8 cellular contexts compared by ENCODE assay signal in genomic region chr11:124801014-124801413, GRCh38. TPM values are rescaled to one million over a fixed set of nuclear protein-coding genes. Genes with fewer than 3 reads are reported as not detected.
DNase-seq lines count a peak whose midpoint lies in the region; ATAC-seq and TF ChIP-seq lines count a peak whose summit lies in the region.

No MANE protein-coding gene starts in this region.

- no TSS peak for BruUV-seq in PC-9 (replicated peaks; lab: Mats Ljungman, UMichigan)

- H3K27ac Mint-ChIP-seq in endothelial cell (ENCODE audit: unreplicated experiment): peak overlapping the region; percentile 91
- peak overlapping the region; percentile 80 to 92 for H3K27ac Mint-ChIP-seq in natural killer cell treated with Interleukin-12 subunit alpha and Interleukin-12 subunit beta and Interleukin-15 and Interleukin-18, amount 100 ng/mL, for 72 hours

- H3K27ac ChIP-seq in PC-9: peak overlapping the region; percentile 56

- peaks cover 29% of the 10 kb centered on the region for H3K4me1 ChIP-seq in PC-9 (replicated peaks; ENCODE audit: insufficient read depth)

- peak overlapping the region; percentile 89 for H3K4me2 ChIP-seq in PC-9

- CTCF ChIA-PET in PC-9 (lab: Charles Lee): no interaction called here

- no peaks in the 10 kb centered on the region for H3K36me3 ChIP-seq in PC-9 (ENCODE audit: low read depth)

- peaks cover 11% of the 10 kb centered on the region for H3K36me3 Mint-ChIP-seq in endothelial cell (ENCODE audit: low read depth, unreplicated experiment)
- no peaks in the 10 kb centered on the region for H3K36me3 Mint-ChIP-seq in natural killer cell treated with Interleukin-12 subunit alpha and Interleukin-12 subunit beta and Interleukin-15 and Interleukin-18, amount 100 ng/mL, for 72 hours

- TF ChIP-seq CTCF in PC-9 (conservative IDR thresholded peaks at IDR 0.05): no peak
- TF ChIP-seq CTCF in endothelial cell (IDR thresholded peaks at IDR 0.05; ENCODE audit: unreplicated experiment): no peak

- peaks cover 28% of the 10 kb centered on the region for H3K4me1 Mint-ChIP-seq in endothelial cell (ENCODE audit: unreplicated experiment)
- peaks cover 17 to 23% of the 10 kb centered on the region in 2 donors for H3K4me1 Mint-ChIP-seq in natural killer cell treated with Interleukin-12 subunit alpha and Interleukin-12 subunit beta and Interleukin-15 and Interleukin-18, amount 100 ng/mL, for 72 hours (ENCODE audit: low read depth in 2 of 2)

- H3F3A ChIP-seq in PC-9 (ENCODE audit: insufficient read depth, low read depth): peaks cover 8% of the 10 kb centered on the region; the same call in 1 of the 2 replicates

- ATAC-seq in natural killer cell treated with Interleukin-12 subunit alpha and Interleukin-12 subunit beta and Interleukin-15 and Interleukin-18, amount 100 ng/mL, for 72 hours: no peak
- ATAC-seq in GM19397 (IDR thresholded peaks at IDR 0.05; ENCODE audit: unreplicated experiment) (no peak), HG03095 (IDR thresholded peaks at IDR 0.05; ENCODE audit: unreplicated experiment) (no peak)

- peaks cover 7% of the 10 kb centered on the region for H3K27me3 Mint-ChIP-seq in endothelial cell (ENCODE audit: unreplicated experiment)
- H3K27me3 Mint-ChIP-seq in natural killer cell treated with Interleukin-12 subunit alpha and Interleukin-12 subunit beta and Interleukin-15 and Interleukin-18, amount 100 ng/mL, for 72 hours: no peaks in the 10 kb centered on the region

- intact Hi-C loops in PC-9 (cut with micrococcal nuclease; ENCODE audit: unreplicated experiment): no loop called here

- peak; percentile 42 for DNase-seq in GM03348 (ENCODE audit: low spot score)
- peak in 1 of 2 experiments; percentile 76 for DNase-seq in PC-9
- no peak for DNase-seq in endothelial cell (ENCODE audit: low spot score)
- no peak for DNase-seq in natural killer cell treated with Interleukin-12 subunit alpha and Interleukin-12 subunit beta and Interleukin-15 and Interleukin-18, amount 100 ng/mL, for 72 hours (ENCODE audit: low spot score)
- DNase-seq in DMS153 (lab: John Stamatoyannopoulos, UW): no peak
- no peak for DNase-seq in ecto neural progenitor cell (ENCODE audit: low spot score)

- H3K9me3 Mint-ChIP-seq in endothelial cell (ENCODE audit: unreplicated experiment): no peaks in the 10 kb centered on the region
- no peaks in the 10 kb centered on the region for H3K9me3 Mint-ChIP-seq in natural killer cell treated with Interleukin-12 subunit alpha and Interleukin-12 subunit beta and Interleukin-15 and Interleukin-18, amount 100 ng/mL, for 72 hours

- peak overlapping the region; percentile 97 for H3K4me3 ChIP-seq in PC-9

- H3K9me3 ChIP-seq in PC-9 (ENCODE audit: insufficient read depth, low read depth): no peaks in the 10 kb centered on the region

- peak overlapping the region; percentile 96 for H2AFZ ChIP-seq in PC-9

- peak overlapping the region; percentile 88 for H3K4me3 Mint-ChIP-seq in endothelial cell (ENCODE audit: unreplicated experiment)
- H3K4me3 Mint-ChIP-seq in natural killer cell treated with Interleukin-12 subunit alpha and Interleukin-12 subunit beta and Interleukin-15 and Interleukin-18, amount 100 ng/mL, for 72 hours: peak overlapping the region; percentile 76

- no peaks in the 10 kb centered on the region; the same call in 1 of the 2 replicates for H4K20me1 ChIP-seq in PC-9 (ENCODE audit: insufficient read depth)

- peaks cover 44% of the 10 kb centered on the region for H3K79me2 ChIP-seq in PC-9 (ENCODE audit: low read depth)

- no peaks in the 10 kb centered on the region for H3K27me3 ChIP-seq in PC-9 (ENCODE audit: insufficient read depth, low read depth)

- no peaks in the 10 kb centered on the region for H3K9me2 ChIP-seq in PC-9 (ENCODE audit: insufficient read depth)

- POLR2A ChIA-PET in PC-9 (lab: Charles Lee; ENCODE audit: unreplicated experiment): no interaction called here

RNA-seq across cellular contexts. Expression of gene MSANTD2, which starts 0.8 kb away (rescaled TPM):
- total RNA-seq in PC-9 (2021): 16.9 and 18.1 TPM in 2 replicates
- total RNA-seq in endothelial cell (ENCODE audit: unreplicated experiment): 32.4 TPM
- total RNA-seq in natural killer cell treated with Interleukin-12 subunit alpha and Interleukin-12 subunit beta and Interleukin-15 and Interleukin-18, amount 100 ng/mL, for 72 hours: 10 to 100 TPM; 10.5 to 20.4 TPM

RNA-seq across cellular contexts. Expression of gene ESAM, which starts 38.9 kb away (rescaled TPM):
- 13.5 and 15.3 TPM in 2 replicates for total RNA-seq in PC-9 (2021)
- total RNA-seq in endothelial cell (ENCODE audit: unreplicated experiment): 490 TPM
- total RNA-seq in natural killer cell treated with Interleukin-12 subunit alpha and Interleukin-12 subunit beta and Interleukin-15 and Interleukin-18, amount 100 ng/mL, for 72 hours: 1 to 10 TPM in 1 of 2 donors, under 1 TPM in 1; 0.17 to 1.4 TPM

RNA-seq across cellular contexts. Expression of gene VSIG2, which starts 49.0 kb away (rescaled TPM):
- total RNA-seq in PC-9 (2021) (12.4 and 13.6 TPM in 2 replicates), endothelial cell (ENCODE audit: unreplicated experiment) (8.6 TPM)
- total RNA-seq in natural killer cell treated with Interleukin-12 subunit alpha and Interleukin-12 subunit beta and Interleukin-15 and Interleukin-18, amount 100 ng/mL, for 72 hours: not detected

Comparison
In these comparisons a context has a peak if more than half of its experiments do, and no peak if none do; other contexts are left out.
1. RNA of gene ESAM, which starts 38.9 kb away (total RNA-seq): 490 TPM in endothelial cell (single experiment); 13.5 to 15.3 TPM in PC-9 and 0.17 to 1.4 TPM in natural killer cell treated with Interleukin-12 subunit alpha and Interleukin-12 subunit beta and Interleukin-15 and Interleukin-18, amount 100 ng/mL, for 72 hours; every median in the first group is over 10 times any median in the second.